11 cellular contexts compared by ENCODE assay signal in genomic region chr3:57852896-57853295, GRCh38.
DNase-seq lines count a peak whose midpoint lies in the region; ATAC-seq, FAIRE-seq and TF ChIP-seq lines count a peak whose summit lies in the region.
"Had no signal": no experiment of that assay in that cellular context is flagged by ENCODE, and none has a peak within 500 bp of the region (broad histone marks: within the 10 kb centered on the region; RNA-seq: fewer than 3 reads in every experiment).

No MANE protein-coding gene starts in this region.

- H3K4me3 ChIP-seq in OCI-LY3 (ENCODE audit: low read length), result no peak overlapping the region
- no peak overlapping the region for H3K4me3 ChIP-seq in endothelial cell of umbilical vein (replicated peaks in 1 of 3; ENCODE audit: insufficient read depth in 1 of 3, low read depth in 1 of 3, low read length in 3 of 3)
- H3K4me3 ChIP-seq in parathyroid adenoma (ENCODE audit: low read depth, low read length), result no peak overlapping the region
- H3K4me3 ChIP-seq in lower lobe of right lung, result no peak overlapping the region
- H3K4me3 ChIP-seq: SJCRH30 had no signal

- H3K9ac ChIP-seq in OCI-LY3 (ENCODE audit: low read length), result no peak overlapping the region
- no peak overlapping the region for H3K9ac ChIP-seq in endothelial cell of umbilical vein (replicated peaks; ENCODE audit: extremely low read depth, insufficient read depth, low read length)
- H3K9ac ChIP-seq in parathyroid adenoma, result no peak overlapping the region

- H3K9me1 ChIP-seq in endothelial cell of umbilical vein (replicated peaks; ENCODE audit: control insufficient read depth, extremely low read depth, insufficient read depth, low read length), result no peaks in the 10 kb centered on the region

- no peaks in the 10 kb centered on the region for H4K20me1 ChIP-seq in OCI-LY3 (ENCODE audit: insufficient read depth, low read length)
- no peaks in the 10 kb centered on the region for H4K20me1 ChIP-seq in endothelial cell of umbilical vein (replicated peaks; ENCODE audit: control insufficient read depth, extremely low read depth, insufficient read depth, low read length)

- H2AFZ ChIP-seq in OCI-LY3 (ENCODE audit: low read depth, low read length) (no peak overlapping the region), endothelial cell of umbilical vein (ENCODE audit: low read depth, low read length) (no peak overlapping the region), parathyroid adenoma (no peak overlapping the region)

- no peak for TF ChIP-seq POLR2A in endothelial cell of umbilical vein (IDR thresholded peaks at IDR 0.05; ENCODE audit: low read depth, low read length)

- H3K9me3 ChIP-seq in OCI-LY3 (ENCODE audit: insufficient read depth, low read length) (no peaks in the 10 kb centered on the region), endothelial cell of umbilical vein (replicated peaks; ENCODE audit: control insufficient read depth, insufficient read depth, low read length) (no peaks in the 10 kb centered on the region), parathyroid adenoma (ENCODE audit: control insufficient read depth, low read length) (no peaks in the 10 kb centered on the region), lower lobe of right lung (no peaks in the 10 kb centered on the region)
- H3K9me3 ChIP-seq: SJCRH30 had no signal

- peak; percentile 58 for FAIRE-seq in endothelial cell of umbilical vein (lab: Jason Lieb, UNC)

- H3K79me2 ChIP-seq in OCI-LY3 (ENCODE audit: low read length), result no peaks in the 10 kb centered on the region
- no peaks in the 10 kb centered on the region for H3K79me2 ChIP-seq in endothelial cell of umbilical vein (ENCODE audit: control insufficient read depth, insufficient read depth, low read length)
- no peaks in the 10 kb centered on the region for H3K79me2 ChIP-seq in parathyroid adenoma

- BruUV-seq in endothelial cell of umbilical vein (replicated peaks; lab: Mats Ljungman, UMichigan), result no TSS peak

- ATAC-seq in lower lobe of right lung (no peak), HG02885 (IDR thresholded peaks at IDR 0.05; ENCODE audit: poor library complexity, unreplicated experiment) (no peak)
- ATAC-seq: left ventricle myocardium superior had no signal

- DNase-seq in GM04503 (ENCODE audit: low read depth) (peak; percentile 15), endothelial cell of umbilical vein (ENCODE audit: low read depth, low spot score) (peak; percentile 54), NCI-H226 (no peak), lower lobe of right lung (no peak)
- no peak for DNase-seq in stimulated activated CD4-positive, alpha-beta T cell treated with anti-CD3 and anti-CD28 coated beads, Interleukin-1b, Interleukin-23, amount 100 ng/mL, for 48 hours
- DNase-seq: activated naive CD4-positive, alpha-beta T cell treated with anti-CD3 and anti-CD28 coated beads, Interleukin-2, amount 10 ng/mL, durations not matched to agents 7 days and 5 days; left ventricle myocardium superior had no signal

- H3K4me1 ChIP-seq in OCI-LY3 (ENCODE audit: low read length) (no peaks in the 10 kb centered on the region), endothelial cell of umbilical vein (ENCODE audit: control insufficient read depth, extremely low read depth, insufficient read depth, low read length) (no peaks in the 10 kb centered on the region), parathyroid adenoma (no peaks in the 10 kb centered on the region), lower lobe of right lung (no peaks in the 10 kb centered on the region)
- H3K4me1 ChIP-seq: SJCRH30 had no signal

- no peak overlapping the region for H3K4me2 ChIP-seq in OCI-LY3 (ENCODE audit: low read length)
- no peak overlapping the region for H3K4me2 ChIP-seq in endothelial cell of umbilical vein (ENCODE audit: insufficient read depth, low read length)
- H3K4me2 ChIP-seq in parathyroid adenoma (ENCODE audit: low read length), result no peak overlapping the region

- POLR2A ChIA-PET in endothelial cell of umbilical vein (lab: Charles Lee), result no interaction called here

- TF ChIP-seq CTCF in OCI-LY3 (IDR thresholded peaks at IDR 0.05; ENCODE audit: low read depth, low read length), result peak; percentile 45
- TF ChIP-seq CTCF in endothelial cell of umbilical vein (IDR thresholded peaks at IDR 0.05; ENCODE audit: extremely low read depth in 1 of 2, insufficient read depth in 1 of 2, low read depth in 1 of 2, low read length in 2 of 2), result peak in 1 of 2 donors; percentile 6
- peak; percentile 15 for TF ChIP-seq CTCF in parathyroid adenoma (IDR thresholded peaks at IDR 0.05)
- TF ChIP-seq CTCF in lower lobe of right lung (IDR thresholded peaks at IDR 0.05), result no peak

- H3K36me3 ChIP-seq in OCI-LY3 (replicated peaks; ENCODE audit: low read depth, low read length) (peaks cover 7% of the 10 kb centered on the region), endothelial cell of umbilical vein (ENCODE audit: control insufficient read depth in 2 of 2, extremely low read depth in 1 of 2, insufficient read depth in 2 of 2, low read length in 2 of 2) (peaks cover 0 to under 1% of the 10 kb centered on the region in 2 experiments), parathyroid adenoma (ENCODE audit: control insufficient read depth, insufficient read depth, low read length) (no peaks in the 10 kb centered on the region), lower lobe of right lung (peaks cover 20% of the 10 kb centered on the region)
- H3K36me3 ChIP-seq: SJCRH30 had no signal

- no peak overlapping the region for H3K27ac ChIP-seq in OCI-LY3 (ENCODE audit: low read length)
- no peak overlapping the region for H3K27ac ChIP-seq in endothelial cell of umbilical vein (ENCODE audit: insufficient read depth, low read depth, low read length)
- H3K27ac ChIP-seq in parathyroid adenoma, result no peak overlapping the region
- no peak overlapping the region for H3K27ac ChIP-seq in lower lobe of right lung
- H3K27ac ChIP-seq: SJCRH30 had no signal

- no peaks in the 10 kb centered on the region for H3K27me3 ChIP-seq in OCI-LY3 (ENCODE audit: low read depth, low read length)
- H3K27me3 ChIP-seq in endothelial cell of umbilical vein (ENCODE audit: control insufficient read depth in 2 of 2, insufficient read depth in 2 of 2, low read length in 2 of 2), result no peaks in the 10 kb centered on the region
- H3K27me3 ChIP-seq in parathyroid adenoma (ENCODE audit: control insufficient read depth, insufficient read depth, low read length), result no peaks in the 10 kb centered on the region
- no peaks in the 10 kb centered on the region for H3K27me3 ChIP-seq in lower lobe of right lung (ENCODE audit: low read depth)
- H3K27me3 ChIP-seq: SJCRH30 had no signal

- intact Hi-C loops in endothelial cell of umbilical vein (cut with micrococcal nuclease), result loop anchor here (1.0 to 5.0 kb wide), 5 partner anchors 206 to 753 kb away; partner anchors contain the start of gene ARF4
- intact Hi-C loops in lower lobe of right lung (cut with DNase I), result no loop called here

- CTCF ChIA-PET in endothelial cell of umbilical vein (lab: Charles Lee), result interaction anchor here (0.6 to 5.6 kb wide), 35 partner anchors 9 to 857 kb away, joined by 3 to 138 read pairs (median 4); partner anchors contain the start of gene SLMAP

- dilution Hi-C loops in endothelial cell of umbilical vein (cut with MboI; ENCODE audit: extremely low pct_ligation_motif_present, low sequenced_read_pairs), result no loop called here

TF ChIP-seq in endothelial cell of umbilical vein, 7 proteins besides CTCF, POLR2A, EP300 and RAD21:
- TF ChIP-seq FOS (IDR thresholded peaks at IDR 0.05; ENCODE audit: borderline replicate concordance, insufficient read depth, low read length) (no peak), GATA2 (IDR thresholded peaks at IDR 0.05; ENCODE audit: insufficient read depth, insufficient read length, low read depth, low read length) (peak; percentile 50), JUN (IDR thresholded peaks at IDR 0.05; ENCODE audit: borderline replicate concordance, insufficient read depth, insufficient read length, low read depth) (no peak)
TF ChIP-seq in endothelial cell of umbilical vein: peak in this region for 1.

Comparison
In these comparisons a context has a peak if more than half of its experiments do, and no peak if none do; other contexts are left out.
1. DNase-seq: peak in GM04503 (single experiment) and endothelial cell of umbilical vein (single experiment); none in NCI-H226 (single experiment), lower lobe of right lung (single experiment) and stimulated activated CD4-positive, alpha-beta T cell treated with anti-CD3 and anti-CD28 coated beads, Interleukin-1b, Interleukin-23, amount 100 ng/mL, for 48 hours (single experiment).